Comparison of ENCODE assay signal across 14 cellular contexts in genomic region chr11:111336582-111337256, GRCh38. TPM values are rescaled to one million over a fixed set of nuclear protein-coding genes. Genes with fewer than 3 reads are reported as not detected.
DNase-seq lines count a peak whose midpoint lies in the region; TF ChIP-seq lines count a peak whose summit lies in the region.
"Had no signal": no experiment of that assay in that cellular context is flagged by ENCODE, and none has a peak within 500 bp of the region (broad histone marks: within the 10 kb centered on the region; RNA-seq: fewer than 3 reads in every experiment).

No MANE protein-coding gene starts in this region.

- H3K27me3 ChIP-seq in endodermal cell (ENCODE audit: control insufficient read depth, insufficient read depth, low read length, poor library complexity, severe bottlenecking) (peaks cover 25% of the 10 kb centered on the region), mesendoderm (ENCODE audit: insufficient read depth, low read length, poor library complexity) (no peaks in the 10 kb centered on the region), neural progenitor cell (no peaks in the 10 kb centered on the region)

- H3K27me3 Mint-ChIP-seq in endodermal cell (ENCODE audit: insufficient read depth) (peaks cover 28% of the 10 kb centered on the region), neural progenitor cell (ENCODE audit: insufficient read depth, low read depth) (peaks cover 2% of the 10 kb centered on the region)

- no peak overlapping the region for H2AFZ ChIP-seq in neural progenitor cell (replicated peaks)

- H3K4me1 Mint-ChIP-seq in endodermal cell (peaks cover 33% of the 10 kb centered on the region), neural progenitor cell (peaks cover 11% of the 10 kb centered on the region)
- H3K4me1 Mint-ChIP-seq: activated CD4-positive, alpha-beta T cell treated with anti-CD3 and anti-CD28 coated beads, Interleukin-2, amount 10 ng/mL, durations not matched to agents 7 days and 5 days had no signal

- H3K27ac Mint-ChIP-seq in endodermal cell: no peak overlapping the region
- no peak overlapping the region for H3K27ac Mint-ChIP-seq in neural progenitor cell
- H3K27ac Mint-ChIP-seq: activated CD4-positive, alpha-beta T cell treated with anti-CD3 and anti-CD28 coated beads, Interleukin-2, amount 10 ng/mL, durations not matched to agents 7 days and 5 days; mesothelial cell of epicardium had no signal

- H3K4ac ChIP-seq in mesendoderm (ENCODE audit: low read depth, low read length): no peak overlapping the region

- H4K8ac ChIP-seq in mesendoderm (ENCODE audit: low read depth, low read length): no peak overlapping the region

- no peak overlapping the region for H3K4me2 ChIP-seq in mesendoderm (ENCODE audit: low read length)
- no peak overlapping the region for H3K4me2 ChIP-seq in neural progenitor cell

- H3K18ac ChIP-seq in mesendoderm (ENCODE audit: low read length): no peak overlapping the region

- H3K23ac ChIP-seq in mesendoderm (ENCODE audit: low read length): no peak overlapping the region

- H3K4me3 ChIP-seq in endodermal cell (ENCODE audit: low read length) (no peak overlapping the region), mesendoderm (ENCODE audit: low read length) (no peak overlapping the region), neural progenitor cell (no peak overlapping the region)

- H2BK15ac ChIP-seq in mesendoderm (replicated peaks; ENCODE audit: low read depth): no peak overlapping the region

- H3K79me2 ChIP-seq in mesendoderm (ENCODE audit: control insufficient read depth, insufficient read depth, low read length): no peaks in the 10 kb centered on the region
- no peaks in the 10 kb centered on the region for H3K79me2 ChIP-seq in neural progenitor cell (ENCODE audit: low read depth)

- H4K20me1 ChIP-seq in neural progenitor cell (ENCODE audit: low read depth): no peaks in the 10 kb centered on the region

- no peak overlapping the region for H3K4me3 Mint-ChIP-seq in endodermal cell
- H3K4me3 Mint-ChIP-seq in neural progenitor cell: no peak overlapping the region
- H3K4me3 Mint-ChIP-seq: activated CD4-positive, alpha-beta T cell treated with anti-CD3 and anti-CD28 coated beads, Interleukin-2, amount 10 ng/mL, durations not matched to agents 7 days and 5 days; mesothelial cell of epicardium had no signal

- H3K27ac ChIP-seq in endodermal cell (ENCODE audit: low read depth, low read length) (no peak overlapping the region), mesendoderm (ENCODE audit: low read depth, low read length) (no peak overlapping the region), neural progenitor cell (no peak overlapping the region)

- H3K79me1 ChIP-seq in mesendoderm (ENCODE audit: low read length): no peaks in the 10 kb centered on the region

- DNase-seq in H4 (ENCODE audit: low spot score): peak; percentile 25
- DNase-seq in NCI-H69 (lab: John Stamatoyannopoulos, UW): peak; percentile 91
- DNase-seq in endodermal cell: peak; percentile 76
- DNase-seq in mesendoderm: peak; percentile 77
- DNase-seq in SKM-1 treated with dmso at 0.1 percent for 144 hours (lab: John Stamatoyannopoulos, UW; ENCODE audit: unreplicated experiment): no peak
- no peak for DNase-seq in NCI-H187 treated with DMSO at 0.1 percent for 48 hours (lab: John Stamatoyannopoulos, UW)
- no peak for DNase-seq in neural progenitor cell (ENCODE audit: low spot score)
- DNase-seq: activated CD4-positive, alpha-beta T cell treated with anti-CD3 and anti-CD28 coated beads, Interleukin-2, amount 10 ng/mL, durations not matched to agents 7 days and 5 days; activated effector memory CD4-positive, alpha-beta T cell treated with Interleukin-2 at 50 U/mL for 16 hours; DMS79 treated with DMSO at 0.1 percent for 48 hours; head of caudate nucleus; posterior cingulate gyrus had no signal

- H3K9me3 ChIP-seq in endodermal cell (ENCODE audit: control insufficient read depth, low read length): peaks cover 13% of the 10 kb centered on the region
- peaks cover 12% of the 10 kb centered on the region for H3K9me3 ChIP-seq in neural progenitor cell (ENCODE audit: low read depth)

- no peak overlapping the region for H2BK120ac ChIP-seq in mesendoderm (ENCODE audit: low read depth, low read length)

- H3K36me3 Mint-ChIP-seq in endodermal cell (ENCODE audit: low read depth) (no peaks in the 10 kb centered on the region), neural progenitor cell (no peaks in the 10 kb centered on the region)

- no peak overlapping the region for H3K9ac ChIP-seq in endodermal cell (ENCODE audit: extremely low read depth, low read length, poor library complexity, severe bottlenecking)
- H3K9ac ChIP-seq in mesendoderm (ENCODE audit: low read length): no peak overlapping the region
- H3K9ac ChIP-seq in neural progenitor cell: no peak overlapping the region

- no peak overlapping the region for H4K5ac ChIP-seq in mesendoderm (ENCODE audit: low read length)

- H2AK5ac ChIP-seq in mesendoderm (ENCODE audit: low read length): no peak overlapping the region

- H3K9me3 Mint-ChIP-seq in endodermal cell: peaks cover 13% of the 10 kb centered on the region
- H3K9me3 Mint-ChIP-seq in neural progenitor cell: peaks cover 7% of the 10 kb centered on the region

- 61 to 100% methylated on average over 1 to 2 of the region's 2 CpGs for WGBS in endodermal cell (ENCODE audit: insufficient coverage in 1 of 2, insufficient read length in 1 of 2), 2 experiments
- WGBS in mesendoderm (ENCODE audit: extremely low coverage, insufficient coverage, low lambda C conversion rate): no CpG with 5 or more reads among the region's 2 CpGs

- H2BK5ac ChIP-seq in mesendoderm (ENCODE audit: low read length): no peak overlapping the region

- no peak for TF ChIP-seq CTCF in endodermal cell (conservative IDR thresholded peaks at IDR 0.05)
- no peak for TF ChIP-seq CTCF in neural progenitor cell (IDR thresholded peaks at IDR 0.05)

- H3F3A ChIP-seq in neural progenitor cell (ENCODE audit: low read depth): no peaks in the 10 kb centered on the region

- H3K4me1 ChIP-seq in endodermal cell (ENCODE audit: control insufficient read depth, insufficient read depth, low read length) (peaks cover 15% of the 10 kb centered on the region), mesendoderm (ENCODE audit: control insufficient read depth, low read depth, low read length) (peaks cover 10% of the 10 kb centered on the region), neural progenitor cell (peaks cover 12% of the 10 kb centered on the region)

- no peaks in the 10 kb centered on the region for H3K36me3 ChIP-seq in endodermal cell (ENCODE audit: control insufficient read depth, insufficient read depth, low read length)
- no peaks in the 10 kb centered on the region for H3K36me3 ChIP-seq in mesendoderm (ENCODE audit: control insufficient read depth, insufficient read depth, low read length)
- H3K36me3 ChIP-seq in neural progenitor cell: no peaks in the 10 kb centered on the region

- no peak overlapping the region for H3K56ac ChIP-seq in mesendoderm (ENCODE audit: low read length)

RNA-seq across cellular contexts. Expression of gene POU2AF3, which starts 38.4 kb away (rescaled TPM):
- 2.3 TPM in 1 of 2 replicates, not detected in the other for total RNA-seq in H4 (2014; rRNA removed; shearing (Covaris generic))
- total RNA-seq in endodermal cell: 1 to 10 TPM in 1 of 2 donors, under 1 TPM in 1; 0.55 to 1.8 TPM
- 1.6 TPM for polyA plus RNA-seq in endodermal cell (2013, experiment 1 of 2)
- 1.4 TPM for polyA plus RNA-seq in endodermal cell (2013, experiment 2 of 2)
- 1.8 TPM for polyA plus RNA-seq in mesendoderm (2013, experiment 1 of 2)
- 1.7 TPM for polyA plus RNA-seq in mesendoderm (2013, experiment 2 of 2)
- 0.59 and 2.1 TPM in 2 replicates for total RNA-seq in neural progenitor cell (ENCODE audit: low replicate concordance)
- total RNA-seq: activated CD4-positive, alpha-beta T cell treated with anti-CD3 and anti-CD28 coated beads, Interleukin-2, amount 10 ng/mL, durations not matched to agents 7 days and 5 days; SK-MEL-5 had no signal

RNA-seq across cellular contexts. Expression of gene POU2AF1, which starts 42.4 kb away (rescaled TPM):
- total RNA-seq in H4 (2014; rRNA removed; shearing (Covaris generic)): not detected in 2 replicates
- total RNA-seq in endodermal cell: under 1 TPM; 0.46 to 0.77 TPM
- not detected for polyA plus RNA-seq in endodermal cell (2013, experiment 1 of 2)
- polyA plus RNA-seq in endodermal cell (2013, experiment 2 of 2): not detected
- polyA plus RNA-seq in mesendoderm (2013, experiment 1 of 2): 0.07 TPM
- 0.11 TPM for polyA plus RNA-seq in mesendoderm (2013, experiment 2 of 2)
- not detected in 2 replicates for total RNA-seq in neural progenitor cell (ENCODE audit: low replicate concordance)
- total RNA-seq: mesothelial cell of epicardium, SK-MEL-5 had no signal

Comparison
In these comparisons a context has a peak if more than half of its experiments do, and no peak if none do; other contexts are left out.
1. DNase-seq: peak in H4 (single experiment), NCI-H69 (single experiment), endodermal cell (single experiment) and mesendoderm (single experiment); none in SKM-1 treated with dmso at 0.1 percent for 144 hours (single experiment), NCI-H187 treated with DMSO at 0.1 percent for 48 hours (single experiment) and neural progenitor cell (single experiment).